ENCODE assay signal across 1 cellular context in the genomic region with DNA sequence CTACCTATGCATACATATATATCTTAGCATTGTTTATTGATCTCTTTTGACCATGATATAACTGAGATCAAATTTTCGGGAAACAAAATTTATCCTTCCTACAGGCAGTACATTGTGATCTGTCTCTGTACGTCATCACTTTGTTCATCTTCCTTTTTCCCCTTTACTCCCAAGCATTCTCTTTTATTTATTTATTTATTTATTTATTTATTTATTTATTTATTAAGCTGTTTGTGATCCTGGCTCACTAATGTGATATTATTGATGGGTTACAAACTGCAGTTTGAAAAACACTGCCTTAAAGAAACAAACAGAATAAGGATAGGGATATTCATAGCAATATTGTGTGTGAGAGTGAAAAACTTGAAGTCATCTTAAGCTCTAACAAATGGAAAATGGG.
TF ChIP-seq lines count a peak whose summit lies in the region.

No MANE protein-coding gene starts in this region.

TF ChIP-seq in HEK293, 187 proteins besides CTCF, POLR2A, EP300 and RAD21 (continued from another document):
- TF ChIP-seq, protein P1, sequence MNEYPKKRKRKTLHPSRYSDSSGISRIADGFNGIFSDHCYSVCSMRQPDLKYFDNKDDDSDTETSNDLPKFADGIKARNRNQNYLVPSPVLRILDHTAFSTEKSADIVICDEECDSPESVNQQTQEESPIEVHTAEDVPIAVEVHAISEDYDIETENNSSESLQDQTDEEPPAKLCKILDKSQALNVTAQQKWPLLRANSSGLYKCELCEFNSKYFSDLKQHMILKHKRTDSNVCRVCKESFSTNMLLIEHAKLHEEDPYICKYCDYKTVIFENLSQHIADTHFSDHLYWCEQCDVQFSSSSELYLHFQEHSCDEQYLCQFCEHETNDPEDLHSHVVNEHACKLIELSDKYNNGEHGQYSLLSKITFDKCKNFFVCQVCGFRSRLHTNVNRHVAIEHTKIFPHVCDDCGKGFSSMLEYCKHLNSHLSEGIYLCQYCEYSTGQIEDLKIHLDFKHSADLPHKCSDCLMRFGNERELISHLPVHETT (tag by site-specific recombination; IDR thresholded peaks at IDR 0.05): no peak
- TF ChIP-seq ZNF292 (tag by site-specific recombination; IDR thresholded peaks at IDR 0.05; ENCODE audit: borderline replicate concordance, low read depth): no peak
- TF ChIP-seq ZNF776 (tag by site-specific recombination; IDR thresholded peaks at IDR 0.05; ENCODE audit: borderline replicate concordance): no peak
- no peak for TF ChIP-seq ZNF37A (tag by site-specific recombination; IDR thresholded peaks at IDR 0.05)
- TF ChIP-seq, protein P2, sequence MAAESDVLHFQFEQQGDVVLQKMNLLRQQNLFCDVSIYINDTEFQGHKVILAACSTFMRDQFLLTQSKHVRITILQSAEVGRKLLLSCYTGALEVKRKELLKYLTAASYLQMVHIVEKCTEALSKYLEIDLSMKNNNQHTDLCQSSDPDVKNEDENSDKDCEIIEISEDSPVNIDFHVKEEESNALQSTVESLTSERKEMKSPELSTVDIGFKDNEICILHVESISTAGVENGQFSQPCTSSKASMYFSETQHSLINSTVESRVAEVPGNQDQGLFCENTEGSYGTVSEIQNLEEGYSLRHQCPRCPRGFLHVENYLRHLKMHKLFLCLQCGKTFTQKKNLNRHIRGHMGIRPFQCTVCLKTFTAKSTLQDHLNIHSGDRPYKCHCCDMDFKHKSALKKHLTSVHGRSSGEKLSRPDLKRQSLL (tag by site-specific recombination; IDR thresholded peaks at IDR 0.05): no peak
- TF ChIP-seq ZIC2 (tag by site-specific recombination; IDR thresholded peaks at IDR 0.05): no peak
- TF ChIP-seq PRDM1 (tag by site-specific recombination; IDR thresholded peaks at IDR 0.05): no peak
- TF ChIP-seq ZNF140 (tag by site-specific recombination; IDR thresholded peaks at IDR 0.05): peak; percentile 67; the same call in 1 of the 2 replicates
- TF ChIP-seq ZBTB7A (tag by site-specific recombination; IDR thresholded peaks at IDR 0.05; ENCODE audit: low read depth): no peak
- TF ChIP-seq SP2 (tag by site-specific recombination; IDR thresholded peaks at IDR 0.05): no peak
- no peak for TF ChIP-seq ZNF423 (tag by site-specific recombination; IDR thresholded peaks at IDR 0.05)
- no peak for TF ChIP-seq SP7 (tag by site-specific recombination; IDR thresholded peaks at IDR 0.05)
- TF ChIP-seq, protein P3, sequence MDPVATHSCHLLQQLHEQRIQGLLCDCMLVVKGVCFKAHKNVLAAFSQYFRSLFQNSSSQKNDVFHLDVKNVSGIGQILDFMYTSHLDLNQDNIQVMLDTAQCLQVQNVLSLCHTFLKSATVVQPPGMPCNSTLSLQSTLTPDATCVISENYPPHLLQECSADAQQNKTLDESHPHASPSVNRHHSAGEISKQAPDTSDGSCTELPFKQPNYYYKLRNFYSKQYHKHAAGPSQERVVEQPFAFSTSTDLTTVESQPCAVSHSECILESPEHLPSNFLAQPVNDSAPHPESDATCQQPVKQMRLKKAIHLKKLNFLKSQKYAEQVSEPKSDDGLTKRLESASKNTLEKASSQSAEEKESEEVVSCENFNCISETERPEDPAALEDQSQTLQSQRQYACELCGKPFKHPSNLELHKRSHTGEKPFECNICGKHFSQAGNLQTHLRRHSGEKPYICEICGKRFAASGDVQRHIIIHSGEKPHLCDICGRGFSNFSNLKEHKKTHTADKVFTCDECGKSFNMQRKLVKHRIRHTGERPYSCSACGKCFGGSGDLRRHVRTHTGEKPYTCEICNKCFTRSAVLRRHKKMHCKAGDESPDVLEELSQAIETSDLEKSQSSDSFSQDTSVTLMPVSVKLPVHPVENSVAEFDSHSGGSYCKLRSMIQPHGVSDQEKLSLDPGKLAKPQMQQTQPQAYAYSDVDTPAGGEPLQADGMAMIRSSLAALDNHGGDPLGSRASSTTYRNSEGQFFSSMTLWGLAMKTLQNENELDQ (tag by site-specific recombination; IDR thresholded peaks at IDR 0.05; ENCODE audit: low read depth): no peak
